Comparison of ENCODE assay signal across 19 cellular contexts in genomic region chr9:37445832-37446231, GRCh38.
"Had no signal": no experiment of that assay in that cellular context is flagged by ENCODE, and none has a peak within 500 bp of the region (broad histone marks: within the 10 kb centered on the region; RNA-seq: fewer than 3 reads in every experiment).

No MANE protein-coding gene starts in this region.

- DNase-seq: cerebellar nuclear complex; effector memory CD8-positive, alpha-beta T cell; erythroblast; foreskin keratinocyte; immature natural killer cell; left ventricle myocardium superior; mesendoderm; naive thymus-derived CD4-positive, alpha-beta T cell; posterior cingulate gyrus; right cardiac atrium; stimulated activated CD4-positive, alpha-beta T cell treated with anti-CD3 and anti-CD28 coated beads, Interleukin-4, amount 100 ng/mL, for 1 hour; stimulated activated CD8-positive, alpha-beta memory T cell treated with anti-CD3 and anti-CD28 coated beads, Interleukin-4, amount 100 ng/mL, for 48 hours; stimulated activated naive CD8-positive, alpha-beta T cell treated with anti-CD3 and anti-CD28 coated beads, Interleukin-15, amount 100 ng/mL, for 72 hours; testis had no signal

- H3K9me3 Mint-ChIP-seq: dendritic cell treated with granulocyte-macrophage colony-stimulating factor and Interleukin-4, amounts not matched to agents 40 ng/mL and 50 ng/mL, for 4 days; effector memory CD8-positive, alpha-beta T cell; immature natural killer cell; naive thymus-derived CD4-positive, alpha-beta T cell; stimulated activated memory B cell treated with anti-CD40 and anti-IgM and Interleukin-4, amounts not matched to agents 10 μg/mL and 1 μg/mL and 100 μg/mL, for 72 hours; stimulated activated naive CD8-positive, alpha-beta T cell treated with anti-CD3 and anti-CD28 coated beads, Interleukin-15, amount 100 ng/mL, for 72 hours had no signal

- H3K27ac Mint-ChIP-seq: dendritic cell treated with granulocyte-macrophage colony-stimulating factor and Interleukin-4, amounts not matched to agents 40 ng/mL and 50 ng/mL, for 4 days had no signal

- ATAC-seq: effector memory CD8-positive, alpha-beta T cell; foreskin keratinocyte; left ventricle myocardium superior; naive thymus-derived CD4-positive, alpha-beta T cell; right cardiac atrium; stimulated activated memory B cell treated with anti-CD40 and anti-IgM and Interleukin-4, amounts not matched to agents 10 μg/mL and 1 μg/mL and 100 μg/mL, for 72 hours; stimulated activated naive CD8-positive, alpha-beta T cell treated with anti-CD3 and anti-CD28 coated beads, Interleukin-15, amount 100 ng/mL, for 72 hours had no signal

- H3K4me3 Mint-ChIP-seq: dendritic cell treated with granulocyte-macrophage colony-stimulating factor and Interleukin-4, amounts not matched to agents 40 ng/mL and 50 ng/mL, for 4 days; effector memory CD8-positive, alpha-beta T cell; immature natural killer cell; stimulated activated memory B cell treated with anti-CD40 and anti-IgM and Interleukin-4, amounts not matched to agents 10 μg/mL and 1 μg/mL and 100 μg/mL, for 72 hours; stimulated activated naive CD8-positive, alpha-beta T cell treated with anti-CD3 and anti-CD28 coated beads, Interleukin-15, amount 100 ng/mL, for 72 hours had no signal

- H3K27me3 Mint-ChIP-seq: dendritic cell treated with granulocyte-macrophage colony-stimulating factor and Interleukin-4, amounts not matched to agents 40 ng/mL and 50 ng/mL, for 4 days; effector memory CD8-positive, alpha-beta T cell; naive thymus-derived CD4-positive, alpha-beta T cell; stimulated activated memory B cell treated with anti-CD40 and anti-IgM and Interleukin-4, amounts not matched to agents 10 μg/mL and 1 μg/mL and 100 μg/mL, for 72 hours; stimulated activated naive CD8-positive, alpha-beta T cell treated with anti-CD3 and anti-CD28 coated beads, Interleukin-15, amount 100 ng/mL, for 72 hours had no signal

- FAIRE-seq: colon, endothelial cell of umbilical vein, keratinocyte had no signal
